9 cellular contexts compared by ENCODE assay signal in the genomic region with DNA sequence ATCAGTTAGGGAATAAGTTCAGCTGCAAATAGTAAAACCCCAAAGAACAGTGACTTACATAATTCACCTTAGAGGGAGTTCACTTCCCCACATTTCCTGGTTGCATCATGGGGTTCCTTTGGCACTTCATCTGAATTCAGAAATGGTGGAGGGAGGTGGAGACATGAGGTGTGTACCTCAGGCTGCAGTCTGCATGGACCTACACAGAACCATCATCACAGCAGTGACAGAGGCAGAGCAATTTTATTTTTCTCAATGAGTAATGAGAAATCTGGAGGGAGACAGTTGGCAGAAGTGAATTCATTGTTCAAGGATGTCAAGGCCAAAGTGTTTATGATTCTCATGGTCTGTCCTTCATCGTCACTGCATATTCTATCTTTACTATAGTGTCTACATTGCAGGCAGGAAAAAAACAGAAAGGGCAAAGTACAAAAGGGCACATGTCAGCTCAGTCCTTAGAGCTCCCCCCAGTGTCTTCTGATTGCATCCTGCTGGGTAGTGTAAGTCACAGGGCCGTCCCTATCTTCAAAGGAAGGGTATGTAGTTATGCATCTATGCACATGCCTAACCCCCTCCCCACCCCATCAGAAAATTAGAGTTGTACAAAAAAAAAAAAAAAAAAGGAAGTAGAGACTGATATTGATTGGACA.
A peak's percentile ranks its signal among the peaks of the same experiment; 100 is the strongest.
DNase-seq lines count a peak whose midpoint lies in the region; ATAC-seq and TF ChIP-seq lines count a peak whose summit lies in the region.
"Had no signal": no experiment of that assay in that cellular context is flagged by ENCODE, and none has a peak within 500 bp of the region (broad histone marks: within the 10 kb centered on the region; RNA-seq: fewer than 3 reads in every experiment).

No MANE protein-coding gene starts in this region.

- H3F3A ChIP-seq in GM23338 (replicated peaks; ENCODE audit: low read depth): no peaks in the 10 kb centered on the region

- TF ChIP-seq CTCF in GM10266 (IDR thresholded peaks at IDR 0.05; ENCODE audit: control insufficient read depth, insufficient read depth, low read depth, missing control alignments) (peak; percentile 57), GM23338 (conservative IDR thresholded peaks at IDR 0.05; ENCODE audit: low read depth in 2 of 2) (peak; percentile 53 to 80), left ventricle myocardium inferior (IDR thresholded peaks at IDR 0.05; ENCODE audit: borderline replicate concordance) (peak; percentile 45)

- no peaks in the 10 kb centered on the region for H3K27me3 Mint-ChIP-seq in GM23338 (ENCODE audit: insufficient read depth, low read depth, poor library complexity)
- H3K27me3 Mint-ChIP-seq: dendritic cell treated with granulocyte-macrophage colony-stimulating factor and Interleukin-4, amounts not matched to agents 40 ng/mL and 50 ng/mL, for 4 days had no signal

- no peak overlapping the region for H3K27ac ChIP-seq in GM23338 (ENCODE audit: low read depth)
- H3K27ac ChIP-seq in left ventricle myocardium inferior (replicated peaks): no peak overlapping the region

- no peaks in the 10 kb centered on the region for H4K20me1 ChIP-seq in GM23338 (replicated peaks; ENCODE audit: insufficient read depth)

- no peak overlapping the region for H3K4me3 Mint-ChIP-seq in GM23338
- H3K4me3 Mint-ChIP-seq: dendritic cell treated with granulocyte-macrophage colony-stimulating factor and Interleukin-4, amounts not matched to agents 40 ng/mL and 50 ng/mL, for 4 days had no signal

- no peaks in the 10 kb centered on the region for H3K9me3 Mint-ChIP-seq in GM23338
- H3K9me3 Mint-ChIP-seq: dendritic cell treated with granulocyte-macrophage colony-stimulating factor and Interleukin-4, amounts not matched to agents 40 ng/mL and 50 ng/mL, for 4 days had no signal

- no peaks in the 10 kb centered on the region for H3K36me3 Mint-ChIP-seq in GM23338 (ENCODE audit: low read depth)

- DNase-seq in GM10266 (ENCODE audit: extremely low spot score) (peak; percentile 28), GM23338 (ENCODE audit: low spot score) (peak; percentile 60), NCI-H82 treated with DMSO at 0.1 percent for 48 hours (lab: John Stamatoyannopoulos, UW; ENCODE audit: unreplicated experiment) (peak; percentile 1), left ventricle myocardium inferior (no peak), kidney tubule cell (ENCODE audit: low spot score) (no peak)
- no peak for DNase-seq in stimulated activated CD4-positive, alpha-beta T cell treated with anti-CD3 and anti-CD28 coated beads, Interleukin-4, amount 100 ng/mL, for 24 hours
- DNase-seq in stimulated activated CD8-positive, alpha-beta memory T cell treated with anti-CD3 and anti-CD28 coated beads, Interleukin-4, amount 100 ng/mL, for 48 hours: no peak

- H3K4me1 Mint-ChIP-seq in GM23338: peaks cover 18% of the 10 kb centered on the region

- intact Hi-C loops in left ventricle myocardium inferior (cut with micrococcal nuclease): no loop called here

- H3K9me3 ChIP-seq in left ventricle myocardium inferior (replicated peaks): no peaks in the 10 kb centered on the region

- ATAC-seq in GM23338 (peak; percentile 88), GM21717 (IDR thresholded peaks at IDR 0.05; ENCODE audit: unreplicated experiment) (no peak)

- H3K4me1 ChIP-seq in GM23338 (ENCODE audit: insufficient read depth) (no peaks in the 10 kb centered on the region; the same call in 1 of the 2 replicates), left ventricle myocardium inferior (no peaks in the 10 kb centered on the region)

- no peak overlapping the region for H3K27ac Mint-ChIP-seq in GM23338
- H3K27ac Mint-ChIP-seq: dendritic cell treated with granulocyte-macrophage colony-stimulating factor and Interleukin-4, amounts not matched to agents 40 ng/mL and 50 ng/mL, for 4 days had no signal

- H3K4me3 ChIP-seq in GM23338: no peak overlapping the region
- no peak overlapping the region for H3K4me3 ChIP-seq in left ventricle myocardium inferior

- H2AFZ ChIP-seq in GM23338: peak overlapping the region; percentile 84; the same call in 1 of the 2 replicates

- H3K79me2 ChIP-seq in GM23338 (replicated peaks; ENCODE audit: insufficient read depth): no peaks in the 10 kb centered on the region

- H3K27me3 ChIP-seq in GM23338 (ENCODE audit: insufficient read depth): no peaks in the 10 kb centered on the region
- no peaks in the 10 kb centered on the region for H3K27me3 ChIP-seq in left ventricle myocardium inferior (ENCODE audit: low read depth)

- H3K4me2 ChIP-seq in GM23338: no peak overlapping the region

- no peaks in the 10 kb centered on the region for H3K9me2 ChIP-seq in GM23338 (ENCODE audit: insufficient read depth)

- H3K36me3 ChIP-seq in GM23338 (ENCODE audit: insufficient read depth): no peaks in the 10 kb centered on the region
- no peaks in the 10 kb centered on the region for H3K36me3 ChIP-seq in left ventricle myocardium inferior

TF ChIP-seq in GM23338, 12 proteins besides CTCF, POLR2A, EP300 and RAD21:
- TF ChIP-seq NANOG (IDR thresholded peaks at IDR 0.05; ENCODE audit: borderline replicate concordance): no peak
- no peak for TF ChIP-seq ZNF331 (CRISPR knock-in tag; IDR thresholded peaks at IDR 0.05; ENCODE audit: low read depth)

Comparison
In these comparisons a context has a peak if more than half of its experiments do, and no peak if none do; other contexts are left out.
1. DNase-seq: peak in GM10266 (single experiment), GM23338 (single experiment) and NCI-H82 treated with DMSO at 0.1 percent for 48 hours (single experiment); none in left ventricle myocardium inferior (single experiment), stimulated activated CD4-positive, alpha-beta T cell treated with anti-CD3 and anti-CD28 coated beads, Interleukin-4, amount 100 ng/mL, for 24 hours (single experiment), stimulated activated CD8-positive, alpha-beta memory T cell treated with anti-CD3 and anti-CD28 coated beads, Interleukin-4, amount 100 ng/mL, for 48 hours (single experiment) and kidney tubule cell (single experiment).
2. Peak in every context shown above with its lines, with median percentiles within 50 percentile points of each other: CTCF ChIP-seq.